Comparison of ENCODE assay signal across 8 cellular contexts in genomic region chr7:153012203-153012602, GRCh38.
"Had no signal": no experiment of that assay in that cellular context is flagged by ENCODE, and none has a peak within 500 bp of the region (broad histone marks: within the 10 kb centered on the region; RNA-seq: fewer than 3 reads in every experiment).

No MANE protein-coding gene starts in this region.

- FAIRE-seq: G401.6, GM12878, GM12891, GM12892, GM18507, GM19239 had no signal

- ATAC-seq: GM12878 had no signal

- H3K4me3 ChIP-seq: GM12878 had no signal

- DNase-seq: GDM1, GF-D8 had no signal
